13 cellular contexts compared by ENCODE assay signal in the genomic region with DNA sequence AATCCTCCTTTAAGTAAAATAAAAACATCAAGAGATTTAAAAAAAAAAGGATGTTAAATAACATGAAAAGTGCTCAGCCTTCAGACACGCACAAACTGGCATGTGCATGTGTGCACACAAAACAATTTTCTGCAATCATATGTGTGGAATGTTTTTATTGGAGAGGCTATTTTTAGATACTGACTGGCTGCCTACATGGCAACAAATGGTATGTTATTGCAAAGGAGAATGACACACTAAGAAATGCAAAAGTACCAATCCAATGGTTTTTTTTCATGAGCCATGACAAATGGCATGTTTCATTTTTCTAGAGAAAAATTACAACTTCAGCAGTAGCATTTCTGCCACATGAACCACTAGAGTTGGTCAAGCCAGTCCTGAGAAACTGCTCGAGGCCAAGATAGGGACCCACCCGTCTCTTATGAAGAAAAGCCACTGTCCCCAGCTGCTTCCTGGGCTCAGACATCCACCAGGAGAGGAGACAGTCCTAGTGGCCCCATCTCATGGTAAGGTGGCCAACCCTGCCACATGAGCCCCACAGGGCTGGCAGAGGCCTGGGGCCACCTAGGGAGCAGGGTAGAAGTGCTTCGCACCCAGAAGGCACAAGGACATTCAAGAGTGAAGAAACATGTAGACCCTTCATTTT.
A peak's percentile ranks its signal among the peaks of the same experiment; 100 is the strongest.
DNase-seq lines count a peak whose midpoint lies in the region; ATAC-seq and TF ChIP-seq lines count a peak whose summit lies in the region.
"Had no signal": no experiment of that assay in that cellular context is flagged by ENCODE, and none has a peak within 500 bp of the region (broad histone marks: within the 10 kb centered on the region; RNA-seq: fewer than 3 reads in every experiment).

No MANE protein-coding gene starts in this region.

- ATAC-seq in gastrocnemius medialis (peak; percentile 47 to 78), GM23338 (no peak)
- ATAC-seq: naive thymus-derived CD4-positive, alpha-beta T cell had no signal

- H4K20me1 ChIP-seq in GM23338 (replicated peaks; ENCODE audit: insufficient read depth), result peaks cover 6% of the 10 kb centered on the region; the same call in 1 of the 2 replicates

- H3K27me3 ChIP-seq in adipocyte (replicated peaks; ENCODE audit: control insufficient read depth, insufficient read depth, low read length) (no peaks in the 10 kb centered on the region), gastrocnemius medialis (no peaks in the 10 kb centered on the region), GM23338 (ENCODE audit: insufficient read depth) (no peaks in the 10 kb centered on the region)

- intact Hi-C loops in gastrocnemius medialis (cut with DNase I; ENCODE audit: low total_unique reads), result no loop called here

- H3K27ac Mint-ChIP-seq in GM23338, result no peak overlapping the region
- H3K27ac Mint-ChIP-seq: naive thymus-derived CD4-positive, alpha-beta T cell had no signal

- H3K4me2 ChIP-seq in GM23338, result no peak overlapping the region

- in situ Hi-C loops in gastrocnemius medialis (cut with MboI; ENCODE audit: low sequenced_read_pairs in 4 of 4), result no loop called here

- H3K4me3 ChIP-seq in adipocyte (ENCODE audit: low read length) (no peak overlapping the region), fibroblast of villous mesenchyme (ENCODE audit: low read depth, low read length) (no peak overlapping the region), gastrocnemius medialis (no peak overlapping the region), GM23338 (no peak overlapping the region)

- no peak for TF ChIP-seq POLR2A in gastrocnemius medialis (IDR thresholded peaks at IDR 0.05)

- no peak for TF ChIP-seq CTCF in fibroblast of villous mesenchyme (IDR thresholded peaks at IDR 0.05; ENCODE audit: insufficient read depth, low read depth, low read length)
- TF ChIP-seq CTCF in gastrocnemius medialis (IDR thresholded peaks at IDR 0.05 in 4 of 5, conservative IDR thresholded peaks at IDR 0.05 in 1 of 5), result no peak
- no peak for TF ChIP-seq CTCF in GM23338 (conservative IDR thresholded peaks at IDR 0.05; ENCODE audit: low read depth in 2 of 2)

- H3K36me3 ChIP-seq in adipocyte (ENCODE audit: control insufficient read depth, insufficient read depth, low read length, severe bottlenecking) (no peaks in the 10 kb centered on the region), gastrocnemius medialis (no peaks in the 10 kb centered on the region), GM23338 (ENCODE audit: insufficient read depth) (no peaks in the 10 kb centered on the region; the same call in 1 of the 2 replicates)

- DNase-seq in EL (peak; percentile 79), adipocyte (ENCODE audit: low read depth) (peak; percentile 90), fibroblast of villous mesenchyme (ENCODE audit: low read depth) (peak; percentile 72), gastrocnemius medialis (no peak), RPMI8226 (no peak), HK-2 (ENCODE audit: unreplicated experiment) (no peak), GM23338 (ENCODE audit: low spot score) (no peak)
- no peak for DNase-seq in activated effector memory CD4-positive, alpha-beta T cell treated with anti-CD3 and anti-CD28 coated beads, Interleukin-2, amount 50 U/mL, for 16 hours
- DNase-seq: erythroblast; naive thymus-derived CD4-positive, alpha-beta T cell; NCI-H2227 treated with DMSO at 0.1 percent for 48 hours; SHP77 had no signal

- H3K9me3 ChIP-seq in adipocyte (ENCODE audit: control insufficient read depth, low read length) (no peaks in the 10 kb centered on the region), gastrocnemius medialis (no peaks in the 10 kb centered on the region)

- H3K4me1 ChIP-seq in adipocyte (ENCODE audit: control insufficient read depth, insufficient read depth, low read length) (peaks cover 13% of the 10 kb centered on the region), gastrocnemius medialis (peaks cover 7 to 14% of the 10 kb centered on the region in 2 donors), GM23338 (ENCODE audit: insufficient read depth) (no peaks in the 10 kb centered on the region)

- no peaks in the 10 kb centered on the region for H3K9me3 Mint-ChIP-seq in GM23338
- H3K9me3 Mint-ChIP-seq: naive thymus-derived CD4-positive, alpha-beta T cell had no signal

- H3K4me1 Mint-ChIP-seq in GM23338, result no peaks in the 10 kb centered on the region
- H3K4me1 Mint-ChIP-seq: naive thymus-derived CD4-positive, alpha-beta T cell had no signal

- H3K27me3 Mint-ChIP-seq in GM23338 (ENCODE audit: insufficient read depth, low read depth, poor library complexity), result peaks cover 2% of the 10 kb centered on the region
- H3K27me3 Mint-ChIP-seq: naive thymus-derived CD4-positive, alpha-beta T cell had no signal

- H2AFZ ChIP-seq in GM23338, result no peak overlapping the region

- peaks cover 14% of the 10 kb centered on the region; the same call in 1 of the 2 replicates for H3K79me2 ChIP-seq in GM23338 (replicated peaks; ENCODE audit: insufficient read depth)

- H3K27ac ChIP-seq in gastrocnemius medialis (peak overlapping the region in 2 of 4 donors; percentile 12 to 53), GM23338 (ENCODE audit: low read depth) (no peak overlapping the region)
- H3K27ac ChIP-seq: C4-2B had no signal

- peaks cover under 1% of the 10 kb centered on the region; the same call in 1 of the 3 replicates for H3K36me3 Mint-ChIP-seq in GM23338 (ENCODE audit: low read depth)
- H3K36me3 Mint-ChIP-seq: naive thymus-derived CD4-positive, alpha-beta T cell had no signal

- H3K9me2 ChIP-seq in GM23338 (ENCODE audit: insufficient read depth), result no peaks in the 10 kb centered on the region

- H3K9ac ChIP-seq in adipocyte (ENCODE audit: low read length), result no peak overlapping the region

- H3K4me3 Mint-ChIP-seq in GM23338, result no peak overlapping the region
- H3K4me3 Mint-ChIP-seq: naive thymus-derived CD4-positive, alpha-beta T cell had no signal

- H3F3A ChIP-seq in GM23338 (replicated peaks; ENCODE audit: low read depth), result no peaks in the 10 kb centered on the region

TF ChIP-seq in GM23338, 12 proteins besides CTCF, POLR2A, EP300 and RAD21 (continues in another document):
- TF ChIP-seq JUNB (IDR thresholded peaks at IDR 0.05; ENCODE audit: unreplicated experiment) (no peak), NANOG (IDR thresholded peaks at IDR 0.05; ENCODE audit: borderline replicate concordance) (no peak)
- TF ChIP-seq, protein P1, sequence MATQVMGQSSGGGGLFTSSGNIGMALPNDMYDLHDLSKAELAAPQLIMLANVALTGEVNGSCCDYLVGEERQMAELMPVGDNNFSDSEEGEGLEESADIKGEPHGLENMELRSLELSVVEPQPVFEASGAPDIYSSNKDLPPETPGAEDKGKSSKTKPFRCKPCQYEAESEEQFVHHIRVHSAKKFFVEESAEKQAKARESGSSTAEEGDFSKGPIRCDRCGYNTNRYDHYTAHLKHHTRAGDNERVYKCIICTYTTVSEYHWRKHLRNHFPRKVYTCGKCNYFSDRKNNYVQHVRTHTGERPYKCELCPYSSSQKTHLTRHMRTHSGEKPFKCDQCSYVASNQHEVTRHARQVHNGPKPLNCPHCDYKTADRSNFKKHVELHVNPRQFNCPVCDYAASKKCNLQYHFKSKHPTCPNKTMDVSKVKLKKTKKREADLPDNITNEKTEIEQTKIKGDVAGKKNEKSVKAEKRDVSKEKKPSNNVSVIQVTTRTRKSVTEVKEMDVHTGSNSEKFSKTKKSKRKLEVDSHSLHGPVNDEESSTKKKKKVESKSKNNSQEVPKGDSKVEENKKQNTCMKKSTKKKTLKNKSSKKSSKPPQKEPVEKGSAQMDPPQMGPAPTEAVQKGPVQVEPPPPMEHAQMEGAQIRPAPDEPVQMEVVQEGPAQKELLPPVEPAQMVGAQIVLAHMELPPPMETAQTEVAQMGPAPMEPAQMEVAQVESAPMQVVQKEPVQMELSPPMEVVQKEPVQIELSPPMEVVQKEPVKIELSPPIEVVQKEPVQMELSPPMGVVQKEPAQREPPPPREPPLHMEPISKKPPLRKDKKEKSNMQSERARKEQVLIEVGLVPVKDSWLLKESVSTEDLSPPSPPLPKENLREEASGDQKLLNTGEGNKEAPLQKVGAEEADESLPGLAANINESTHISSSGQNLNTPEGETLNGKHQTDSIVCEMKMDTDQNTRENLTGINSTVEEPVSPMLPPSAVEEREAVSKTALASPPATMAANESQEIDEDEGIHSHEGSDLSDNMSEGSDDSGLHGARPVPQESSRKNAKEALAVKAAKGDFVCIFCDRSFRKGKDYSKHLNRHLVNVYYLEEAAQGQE (IDR thresholded peaks at IDR 0.05; ENCODE audit: unreplicated experiment), result no peak

Comparison
In these comparisons a context has a peak if more than half of its experiments do, and no peak if none do; other contexts are left out.
1. DNase-seq: peak in EL (single experiment), adipocyte (single experiment) and fibroblast of villous mesenchyme (single experiment); none in gastrocnemius medialis (0 of 2), RPMI8226 (single experiment), HK-2 (single experiment), activated effector memory CD4-positive, alpha-beta T cell treated with anti-CD3 and anti-CD28 coated beads, Interleukin-2, amount 50 U/mL, for 16 hours (single experiment) and GM23338 (single experiment).